ENCODE assay signal across 1 cellular context in the genomic region with DNA sequence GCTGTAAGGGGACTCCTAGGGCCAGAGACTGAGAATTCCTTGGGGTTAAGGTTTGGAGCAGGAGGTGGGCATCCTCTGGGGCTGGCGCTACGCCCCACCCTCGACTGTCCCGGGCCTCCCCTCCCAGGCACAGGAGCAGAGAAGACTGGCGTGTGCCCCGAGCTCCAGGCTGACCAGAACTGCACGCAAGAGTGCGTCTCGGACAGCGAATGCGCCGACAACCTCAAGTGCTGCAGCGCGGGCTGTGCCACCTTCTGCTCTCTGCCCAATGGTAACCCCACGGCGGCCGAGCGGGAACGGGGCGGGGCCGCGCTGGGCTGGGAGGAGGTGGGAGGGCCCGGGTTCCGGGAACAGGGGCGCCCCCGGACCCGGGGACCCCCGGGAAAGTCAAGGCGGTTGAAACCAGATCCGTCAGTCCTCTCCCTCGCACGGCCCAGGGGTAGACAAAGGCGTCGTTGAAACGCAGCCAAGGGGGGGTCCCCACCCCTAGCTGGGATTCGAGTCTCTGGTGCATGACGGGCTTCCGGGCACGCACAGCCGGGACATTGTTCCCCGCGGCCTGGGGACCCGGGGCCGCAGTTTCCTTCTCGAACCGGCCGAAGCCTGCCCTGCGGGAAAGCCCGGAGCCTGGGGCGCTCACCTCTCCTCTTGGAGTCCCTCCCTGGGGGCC.
TF ChIP-seq lines count a peak whose summit lies in the region.

No MANE protein-coding gene starts in this region.

TF ChIP-seq in GM12878, 131 proteins besides CTCF, POLR2A, EP300 and RAD21:
- TF ChIP-seq PAX5 (IDR thresholded peaks at IDR 0.05; ENCODE audit: borderline replicate concordance, low read depth, low read length) (peak; percentile 34; the same call in 1 of the 2 replicates), IKZF1 (conservative IDR thresholded peaks at IDR 0.05) (peak; percentile 59), CBX5 (IDR thresholded peaks at IDR 0.05; ENCODE audit: low read depth) (no peak), IKZF2 (IDR thresholded peaks at IDR 0.05) (peak; percentile 34 to 53; a peak in 2 of 4 replicates), CUX1 (IDR thresholded peaks at IDR 0.05; ENCODE audit: insufficient replicate concordance, low read depth, low read length) (no peak)
- TF ChIP-seq, protein P1, sequence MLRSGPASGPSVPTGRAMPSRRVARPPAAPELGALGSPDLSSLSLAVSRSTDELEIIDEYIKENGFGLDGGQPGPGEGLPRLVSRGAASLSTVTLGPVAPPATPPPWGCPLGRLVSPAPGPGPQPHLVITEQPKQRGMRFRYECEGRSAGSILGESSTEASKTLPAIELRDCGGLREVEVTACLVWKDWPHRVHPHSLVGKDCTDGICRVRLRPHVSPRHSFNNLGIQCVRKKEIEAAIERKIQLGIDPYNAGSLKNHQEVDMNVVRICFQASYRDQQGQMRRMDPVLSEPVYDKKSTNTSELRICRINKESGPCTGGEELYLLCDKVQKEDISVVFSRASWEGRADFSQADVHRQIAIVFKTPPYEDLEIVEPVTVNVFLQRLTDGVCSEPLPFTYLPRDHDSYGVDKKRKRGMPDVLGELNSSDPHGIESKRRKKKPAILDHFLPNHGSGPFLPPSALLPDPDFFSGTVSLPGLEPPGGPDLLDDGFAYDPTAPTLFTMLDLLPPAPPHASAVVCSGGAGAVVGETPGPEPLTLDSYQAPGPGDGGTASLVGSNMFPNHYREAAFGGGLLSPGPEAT (IDR thresholded peaks at IDR 0.05; ENCODE audit: low read depth) = peak; percentile 45; the same call in 1 of the 2 replicates
